9 cellular contexts compared by ENCODE assay signal in genomic region chr13:35349673-35350278, GRCh38.
A peak's percentile ranks its signal among the peaks of the same experiment; 100 is the strongest.
DNase-seq lines count a peak whose midpoint lies in the region; ATAC-seq and TF ChIP-seq lines count a peak whose summit lies in the region.
"Had no signal": no experiment of that assay in that cellular context is flagged by ENCODE, and none has a peak within 500 bp of the region (broad histone marks: within the 10 kb centered on the region; RNA-seq: fewer than 3 reads in every experiment).

No MANE protein-coding gene starts in this region.

- POLR2A ChIA-PET in activated CD4-positive, alpha-beta T cell treated with anti-CD3 and anti-CD28 coated beads, Interleukin-2, amount 10 ng/mL, durations not matched to agents 7 days and 5 days (lab: Charles Lee) = no interaction called here

- H3K4me3 ChIP-seq in right atrium auricular region (no peak overlapping the region), foreskin fibroblast (ENCODE audit: low read depth in 1 of 2, low read length in 2 of 2) (no peak overlapping the region)

- intact Hi-C loops in Right ventricle myocardium inferior (cut with DNase I) = loop anchor here (10.0 kb wide), 1 partner anchor 125 kb away; the partner anchor contains the start of gene MAB21L1
- intact Hi-C loops in posterior vena cava (cut with DNase I) = no loop called here

- no peaks in the 10 kb centered on the region for H3K4me1 Mint-ChIP-seq in activated CD4-positive, alpha-beta T cell treated with anti-CD3 and anti-CD28 coated beads, Interleukin-2, amount 10 ng/mL, durations not matched to agents 7 days and 5 days

- H3K9me3 Mint-ChIP-seq in activated CD4-positive, alpha-beta T cell treated with anti-CD3 and anti-CD28 coated beads, Interleukin-2, amount 10 ng/mL, durations not matched to agents 7 days and 5 days = no peaks in the 10 kb centered on the region

- H3K27ac ChIP-seq in right atrium auricular region = no peak overlapping the region

- no peaks in the 10 kb centered on the region for H3K9me3 ChIP-seq in right atrium auricular region

- ATAC-seq in Right ventricle myocardium inferior (peak; percentile 76), HG03575 (IDR thresholded peaks at IDR 0.05; ENCODE audit: extremely low read depth, insufficient number of reproducible peaks, low FRiP score, unreplicated experiment) (peak; percentile 75), HG03571 (IDR thresholded peaks at IDR 0.05; ENCODE audit: unreplicated experiment) (no peak), GM21381 (IDR thresholded peaks at IDR 0.05; ENCODE audit: unreplicated experiment) (no peak)

- no peaks in the 10 kb centered on the region for H3K27me3 Mint-ChIP-seq in activated CD4-positive, alpha-beta T cell treated with anti-CD3 and anti-CD28 coated beads, Interleukin-2, amount 10 ng/mL, durations not matched to agents 7 days and 5 days

- no peaks in the 10 kb centered on the region for H3K36me3 Mint-ChIP-seq in activated CD4-positive, alpha-beta T cell treated with anti-CD3 and anti-CD28 coated beads, Interleukin-2, amount 10 ng/mL, durations not matched to agents 7 days and 5 days (ENCODE audit: low read depth)

- TF ChIP-seq CTCF in right atrium auricular region (IDR thresholded peaks at IDR 0.05) (no peak), foreskin fibroblast (IDR thresholded peaks at IDR 0.05; ENCODE audit: low read depth, low read length) (no peak)

- DNase-seq in Right ventricle myocardium inferior (ENCODE audit: missing footprints) = no peak
- no peak for DNase-seq in right atrium auricular region (ENCODE audit: low spot score)
- peak; percentile 1 to 14 for DNase-seq in foreskin fibroblast
- no peak for DNase-seq in posterior vena cava (ENCODE audit: low spot score)
- DNase-seq in activated CD4-positive, alpha-beta T cell treated with anti-CD3 and anti-CD28 coated beads, Interleukin-2, amount 10 ng/mL, durations not matched to agents 7 days and 5 days = no peak
- DNase-seq: NCI-H748 treated with DMSO at 0.1 percent for 48 hours had no signal

- no peaks in the 10 kb centered on the region for H3K36me3 ChIP-seq in right atrium auricular region

- H3K4me1 ChIP-seq in right atrium auricular region = peaks cover 0 to 4% of the 10 kb centered on the region in 2 donors

- no peak overlapping the region for H3K4me3 Mint-ChIP-seq in activated CD4-positive, alpha-beta T cell treated with anti-CD3 and anti-CD28 coated beads, Interleukin-2, amount 10 ng/mL, durations not matched to agents 7 days and 5 days

- no peak overlapping the region for H3K27ac Mint-ChIP-seq in activated CD4-positive, alpha-beta T cell treated with anti-CD3 and anti-CD28 coated beads, Interleukin-2, amount 10 ng/mL, durations not matched to agents 7 days and 5 days

- CTCF ChIA-PET in activated CD4-positive, alpha-beta T cell treated with anti-CD3 and anti-CD28 coated beads, Interleukin-2, amount 10 ng/mL, durations not matched to agents 7 days and 5 days (lab: Charles Lee) = no interaction called here

- no peaks in the 10 kb centered on the region for H3K27me3 ChIP-seq in right atrium auricular region

Comparison
In these comparisons a context has a peak if more than half of its experiments do, and no peak if none do; other contexts are left out.
1. ATAC-seq: peak in Right ventricle myocardium inferior (single experiment) and HG03575 (single experiment); none in HG03571 (single experiment) and GM21381 (single experiment).
2. DNase-seq: peak in foreskin fibroblast (2 of 2); none in Right ventricle myocardium inferior (single experiment), right atrium auricular region (single experiment), posterior vena cava (single experiment) and activated CD4-positive, alpha-beta T cell treated with anti-CD3 and anti-CD28 coated beads, Interleukin-2, amount 10 ng/mL, durations not matched to agents 7 days and 5 days (single experiment).